In genomic region chr22:23672778-23673620, GRCh38 we compare ENCODE assay signal across 9 cellular contexts. TPM values are rescaled to one million over a fixed set of nuclear protein-coding genes. Genes with fewer than 3 reads are reported as not detected.
"Had no signal": no experiment of that assay in that cellular context is flagged by ENCODE, and none has a peak within 500 bp of the region (broad histone marks: within the 10 kb centered on the region; RNA-seq: fewer than 3 reads in every experiment).

No MANE protein-coding gene starts in this region.

RNA-seq across cellular contexts. Expression of gene RGL4, which starts 17.8 kb away (rescaled TPM):
- total RNA-seq: dermis microvascular lymphatic vessel endothelial cell, glomerular endothelial cell, hepatocyte, mesothelial cell of epicardium, osteoblast, right cardiac atrium, temporal lobe had no signal
- polyA plus RNA-seq: neural cell had no signal

RNA-seq across cellular contexts. Expression of gene DRICH1, which starts 40.9 kb away (rescaled TPM):
- total RNA-seq: cardiac septum, dermis microvascular lymphatic vessel endothelial cell, glomerular endothelial cell, hepatocyte had no signal
- polyA plus RNA-seq: hepatocyte had no signal
